9 cellular contexts compared by ENCODE assay signal in the genomic region with DNA sequence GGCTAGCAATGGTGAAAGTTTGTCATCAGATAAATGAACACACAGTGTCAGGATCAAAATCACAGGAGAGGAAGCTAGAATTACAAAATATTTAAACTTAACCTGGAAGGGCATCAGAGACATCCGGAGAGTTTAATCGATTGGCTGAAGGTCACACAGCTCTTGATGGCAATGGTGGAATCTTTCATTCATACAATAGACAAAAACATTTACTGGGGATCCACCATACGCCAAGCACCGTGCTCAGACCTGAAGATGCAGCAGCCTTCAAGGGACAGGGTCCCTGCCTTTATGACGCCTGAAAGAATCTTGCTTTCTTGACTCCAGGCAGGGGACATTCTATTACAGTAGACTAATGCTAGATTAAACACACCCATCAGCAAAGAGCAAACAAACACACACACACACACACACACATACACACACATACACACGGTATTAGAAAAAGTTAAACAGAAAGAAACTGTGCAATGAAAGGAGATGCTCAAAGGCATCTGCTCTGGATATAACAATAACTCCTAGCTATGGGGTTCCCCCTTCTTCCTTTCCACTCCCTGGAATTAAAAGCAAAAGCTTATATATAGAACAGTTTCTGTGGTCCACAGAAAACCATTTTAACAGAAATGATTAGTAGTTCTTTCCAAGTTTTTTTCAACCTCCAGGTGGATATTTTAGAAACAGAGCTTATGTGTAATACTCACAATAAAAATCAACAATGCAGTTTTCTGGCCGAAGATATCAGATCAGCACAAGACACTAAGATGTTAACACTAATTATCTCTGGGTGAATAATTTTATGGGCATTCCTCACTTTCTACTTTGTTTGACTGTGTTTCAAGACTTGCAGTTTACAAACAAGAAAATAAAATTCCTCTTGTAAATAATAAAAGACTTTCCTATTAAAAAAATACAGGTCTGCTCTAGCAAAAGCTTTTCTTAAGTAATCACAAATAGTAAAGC.
DNase-seq lines count a peak whose midpoint lies in the region; ATAC-seq and TF ChIP-seq lines count a peak whose summit lies in the region.
"Had no signal": no experiment of that assay in that cellular context is flagged by ENCODE, and none has a peak within 500 bp of the region (broad histone marks: within the 10 kb centered on the region; RNA-seq: fewer than 3 reads in every experiment).

No MANE protein-coding gene starts in this region.

- H3K4me1 Mint-ChIP-seq in activated T-cell treated with anti-CD3 and anti-CD28 coated beads, Interleukin-2, amount 50 U/mL, for 24 hours (ENCODE audit: low read depth), result peaks cover 87% of the 10 kb centered on the region
- H3K4me1 Mint-ChIP-seq in activated CD8-positive, alpha-beta T cell treated with anti-CD3 and anti-CD28 coated beads for 36 hours (ENCODE audit: low read depth), result peaks cover 77% of the 10 kb centered on the region
- peaks cover 92% of the 10 kb centered on the region for H3K4me1 Mint-ChIP-seq in stimulated activated naive CD8-positive, alpha-beta T cell treated with anti-CD3 and anti-CD28 coated beads, Interleukin-15, Interleukin-2, amounts not matched to agents 100 ng/mL and 50 ng/mL, for 24 hours (ENCODE audit: low read depth)

- 41 to 49% methylated on average over 6 to 7 of the region's 7 CpGs for WGBS in gastroesophageal sphincter (ENCODE audit: low coverage in 1 of 2), 2 donors

- H3K36me3 Mint-ChIP-seq in activated T-cell treated with anti-CD3 and anti-CD28 coated beads, Interleukin-2, amount 50 U/mL, for 24 hours (ENCODE audit: low read depth), result peaks cover 38% of the 10 kb centered on the region
- H3K36me3 Mint-ChIP-seq in activated CD8-positive, alpha-beta T cell treated with anti-CD3 and anti-CD28 coated beads for 36 hours (ENCODE audit: low read depth), result peaks cover 37% of the 10 kb centered on the region
- H3K36me3 Mint-ChIP-seq in stimulated activated naive CD8-positive, alpha-beta T cell treated with anti-CD3 and anti-CD28 coated beads, Interleukin-15, Interleukin-2, amounts not matched to agents 100 ng/mL and 50 ng/mL, for 24 hours (ENCODE audit: low read depth), result peaks cover 37% of the 10 kb centered on the region

- TF ChIP-seq CTCF in activated CD8-positive, alpha-beta T cell treated with anti-CD3 and anti-CD28 coated beads for 36 hours (IDR thresholded peaks at IDR 0.05), result no peak
- TF ChIP-seq CTCF in gastroesophageal sphincter (IDR thresholded peaks at IDR 0.05), result no peak

- POLR2A ChIA-PET in activated CD8-positive, alpha-beta T cell treated with anti-CD3 and anti-CD28 coated beads for 36 hours (lab: Charles Lee), result interaction anchor here (0.6 to 1.6 kb wide), 6 partner anchors 14 to 110 kb away, joined by 3 to 4 read pairs (median 3); no protein-coding TSS in a partner anchor

- no peaks in the 10 kb centered on the region for H3K9me3 ChIP-seq in gastroesophageal sphincter

- peak; percentile 11 for ATAC-seq in activated CD8-positive, alpha-beta T cell treated with anti-CD3 and anti-CD28 coated beads for 36 hours
- ATAC-seq in gastroesophageal sphincter (no peak), GM19397 (IDR thresholded peaks at IDR 0.05; ENCODE audit: unreplicated experiment) (no peak)

- H3K27me3 Mint-ChIP-seq in activated T-cell treated with anti-CD3 and anti-CD28 coated beads, Interleukin-2, amount 50 U/mL, for 24 hours, result no peaks in the 10 kb centered on the region
- H3K27me3 Mint-ChIP-seq in activated CD8-positive, alpha-beta T cell treated with anti-CD3 and anti-CD28 coated beads for 36 hours, result no peaks in the 10 kb centered on the region
- no peaks in the 10 kb centered on the region for H3K27me3 Mint-ChIP-seq in stimulated activated naive CD8-positive, alpha-beta T cell treated with anti-CD3 and anti-CD28 coated beads, Interleukin-15, Interleukin-2, amounts not matched to agents 100 ng/mL and 50 ng/mL, for 24 hours
- H3K27me3 Mint-ChIP-seq: activated CD8-positive, alpha-beta memory T cell treated with anti-CD3 and anti-CD28 coated beads, Interleukin-2, amount 10 ng/mL, durations not matched to agents 7 days and 5 days had no signal

- intact Hi-C loops in activated CD8-positive, alpha-beta T cell treated with anti-CD3 and anti-CD28 coated beads for 36 hours (cut with micrococcal nuclease), result no loop called here

- TF ChIP-seq POLR2A in gastroesophageal sphincter (IDR thresholded peaks at IDR 0.05), result no peak

- H3K4me3 Mint-ChIP-seq in activated T-cell treated with anti-CD3 and anti-CD28 coated beads, Interleukin-2, amount 50 U/mL, for 24 hours, result peak overlapping the region; percentile 20
- H3K4me3 Mint-ChIP-seq in activated CD8-positive, alpha-beta T cell treated with anti-CD3 and anti-CD28 coated beads for 36 hours, result no peak overlapping the region
- H3K4me3 Mint-ChIP-seq in stimulated activated naive CD8-positive, alpha-beta T cell treated with anti-CD3 and anti-CD28 coated beads, Interleukin-15, Interleukin-2, amounts not matched to agents 100 ng/mL and 50 ng/mL, for 24 hours, result peak overlapping the region; percentile 43
- H3K4me3 Mint-ChIP-seq: activated CD8-positive, alpha-beta memory T cell treated with anti-CD3 and anti-CD28 coated beads, Interleukin-2, amount 10 ng/mL, durations not matched to agents 7 days and 5 days had no signal

- DNase-seq in activated T-cell treated with anti-CD3 and anti-CD28 coated beads, Interleukin-2, amount 50 U/mL, for 24 hours, result no peak
- DNase-seq in activated T-cell treated with anti-CD3 and anti-CD28 coated beads for 4 hours, result no peak
- DNase-seq in activated CD8-positive, alpha-beta T cell treated with anti-CD3 and anti-CD28 coated beads for 36 hours, result no peak
- DNase-seq in inferior parietal cortex (ENCODE audit: extremely low spot score), result no peak
- no peak for DNase-seq in AG20443 (ENCODE audit: low spot score)

- H3K9me3 Mint-ChIP-seq in activated T-cell treated with anti-CD3 and anti-CD28 coated beads, Interleukin-2, amount 50 U/mL, for 24 hours, result peaks cover 5% of the 10 kb centered on the region
- H3K9me3 Mint-ChIP-seq in activated CD8-positive, alpha-beta T cell treated with anti-CD3 and anti-CD28 coated beads for 36 hours, result peaks cover 10% of the 10 kb centered on the region
- peaks cover 3% of the 10 kb centered on the region for H3K9me3 Mint-ChIP-seq in stimulated activated naive CD8-positive, alpha-beta T cell treated with anti-CD3 and anti-CD28 coated beads, Interleukin-15, Interleukin-2, amounts not matched to agents 100 ng/mL and 50 ng/mL, for 24 hours

- peak overlapping the region; percentile 29 to 54 (median 42) for H3K27ac ChIP-seq in gastroesophageal sphincter

- H3K27ac Mint-ChIP-seq in activated T-cell treated with anti-CD3 and anti-CD28 coated beads, Interleukin-2, amount 50 U/mL, for 24 hours, result peak overlapping the region; percentile 96
- H3K27ac Mint-ChIP-seq in activated CD8-positive, alpha-beta T cell treated with anti-CD3 and anti-CD28 coated beads for 36 hours, result peak overlapping the region; percentile 79
- peak overlapping the region; percentile 92 for H3K27ac Mint-ChIP-seq in stimulated activated naive CD8-positive, alpha-beta T cell treated with anti-CD3 and anti-CD28 coated beads, Interleukin-15, Interleukin-2, amounts not matched to agents 100 ng/mL and 50 ng/mL, for 24 hours

- no peak overlapping the region for H3K4me3 ChIP-seq in gastroesophageal sphincter

- H3K4me1 ChIP-seq in gastroesophageal sphincter, result peaks cover 0 to 21% (median 3%) of the 10 kb centered on the region in 3 donors

- CTCF ChIA-PET in activated CD8-positive, alpha-beta T cell treated with anti-CD3 and anti-CD28 coated beads for 36 hours (lab: Charles Lee), result interaction anchor here (0.9 to 3.1 kb wide), 8 partner anchors 10 to 169 kb away, joined by 3 to 17 read pairs (median 5); no protein-coding TSS in a partner anchor

- no peak for TF ChIP-seq EP300 in gastroesophageal sphincter (IDR thresholded peaks at IDR 0.05)

- no peaks in the 10 kb centered on the region for H3K27me3 ChIP-seq in gastroesophageal sphincter

- H3K36me3 ChIP-seq in gastroesophageal sphincter, result no peaks in the 10 kb centered on the region
